Comparison of ENCODE assay signal across 1 cellular context in the genomic region with DNA sequence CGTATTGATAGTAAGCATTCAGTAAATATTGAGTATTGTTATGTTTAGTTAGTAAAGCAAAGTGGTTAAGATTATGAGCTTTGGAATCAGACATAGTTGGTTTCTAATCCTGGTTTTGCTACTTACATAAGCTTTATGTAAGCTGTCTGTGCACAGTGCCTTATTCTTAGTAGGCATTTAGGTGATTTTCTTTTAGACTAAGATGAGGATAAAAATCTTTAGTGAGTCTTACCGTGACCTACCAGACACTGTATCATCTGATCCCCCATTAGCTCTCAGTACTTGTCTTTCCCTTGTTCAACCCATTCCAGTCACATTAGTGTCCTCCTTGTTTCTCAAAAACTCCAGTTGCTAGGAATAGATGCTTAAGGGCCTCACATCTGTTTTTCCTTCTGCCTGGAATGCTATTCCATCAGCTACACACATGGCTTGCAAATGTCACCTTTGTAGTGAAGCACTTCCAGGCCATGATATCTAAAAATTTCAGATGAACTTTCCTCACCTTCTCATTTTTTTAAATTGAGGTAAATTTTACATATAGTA.
TF ChIP-seq lines count a peak whose summit lies in the region.

No MANE protein-coding gene starts in this region.

TF ChIP-seq in H1, 55 proteins besides CTCF, POLR2A, EP300 and RAD21:
- TF ChIP-seq SP2 (IDR thresholded peaks at IDR 0.05; ENCODE audit: low read length): no peak
- TF ChIP-seq PHF8 (conservative IDR thresholded peaks at IDR 0.05; ENCODE audit: low read depth, low read length): no peak
- TF ChIP-seq KDM5A (IDR thresholded peaks at IDR 0.05; ENCODE audit: low read length): no peak
